Comparison of ENCODE assay signal across 7 cellular contexts in the genomic region with DNA sequence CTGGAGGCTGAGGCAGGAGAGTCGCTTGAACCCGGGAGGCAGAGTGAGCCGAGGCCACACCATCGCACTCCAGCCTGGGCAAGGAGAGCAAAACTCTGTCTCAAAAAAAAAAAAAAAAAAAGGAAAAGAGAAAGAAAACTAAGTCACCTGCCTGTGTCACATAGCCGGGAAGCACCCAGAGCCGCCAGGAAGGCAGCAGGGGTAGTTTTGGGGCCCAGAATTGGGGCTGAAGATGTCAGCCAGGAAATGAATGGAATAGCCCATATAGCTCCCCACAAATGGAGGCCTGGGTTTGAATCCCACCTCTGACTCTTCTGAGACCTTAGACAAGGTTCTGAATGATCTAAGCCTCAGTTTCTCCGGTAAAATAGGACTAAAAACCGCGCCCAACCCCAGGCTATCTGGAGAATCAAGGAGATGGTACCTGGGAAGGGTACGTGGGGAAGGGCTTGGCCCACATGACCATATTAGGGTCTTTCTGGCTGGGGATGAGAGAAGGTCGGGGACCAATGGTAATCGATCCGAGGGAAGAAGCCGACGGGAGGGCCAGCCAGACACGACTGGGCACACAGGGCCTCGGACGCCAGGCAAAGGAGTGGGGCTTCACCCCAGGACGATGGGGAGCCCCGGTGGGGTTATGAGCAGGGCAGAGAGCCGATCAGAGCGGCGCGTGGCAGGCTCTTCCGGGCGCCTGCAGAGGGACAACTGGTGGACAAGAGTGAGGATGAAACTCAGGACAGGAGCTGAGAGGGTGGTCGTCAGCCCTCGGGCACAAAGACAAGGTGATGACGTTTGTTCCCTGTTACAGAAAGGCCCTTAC. TPM values are rescaled to one million over a fixed set of nuclear protein-coding genes. Genes with fewer than 3 reads are reported as not detected.
DNase-seq lines count a peak whose midpoint lies in the region; ATAC-seq and TF ChIP-seq lines count a peak whose summit lies in the region.

No MANE protein-coding gene starts in this region.

- peak; percentile 12 for ATAC-seq in GM18519 (IDR thresholded peaks at IDR 0.05; ENCODE audit: low FRiP score, unreplicated experiment)
- no peak for ATAC-seq in GM18870 (IDR thresholded peaks at IDR 0.05; ENCODE audit: unreplicated experiment)

- H3K9ac ChIP-seq in mucosa of rectum (ENCODE audit: low read depth in 1 of 2, low read length in 2 of 2), result peak overlapping the region; percentile 49 to 56

- no peaks in the 10 kb centered on the region; the same call in none of the 2 replicates for H3K36me3 ChIP-seq in H7 (replicated peaks; ENCODE audit: control insufficient read depth, insufficient read depth, low read length)
- H3K36me3 ChIP-seq in mucosa of rectum (ENCODE audit: control insufficient read depth in 2 of 2, insufficient read depth in 2 of 2, low read length in 2 of 2), result no peaks in the 10 kb centered on the region

- peak overlapping the region; percentile 15 to 58 for H3K27ac ChIP-seq in coronary artery
- peak overlapping the region in 1 of 2 donors; percentile 38 for H3K27ac ChIP-seq in mucosa of rectum (ENCODE audit: low read depth in 2 of 2, low read length in 2 of 2)

- H3K27me3 ChIP-seq in H7 (ENCODE audit: control insufficient read depth, insufficient read depth, low read length) (peaks cover 35% of the 10 kb centered on the region), mucosa of rectum (ENCODE audit: control insufficient read depth in 2 of 2, insufficient read depth in 2 of 2, low read length in 2 of 2) (peaks cover 22 to 24% of the 10 kb centered on the region in 2 donors)

- DNase-seq in H7 (no peak), NCI-H69 (lab: John Stamatoyannopoulos, UW) (peak; percentile 66), coronary artery (ENCODE audit: low spot score) (peak; percentile 74), activated gamma-delta T cell treated with Interleukin-2 at 50 U/mL for 16 hours (no peak)

- peak overlapping the region; percentile 56 for H3K4me3 ChIP-seq in H7 (ENCODE audit: insufficient read depth, low read depth, low read length)
- peak overlapping the region; percentile 78 for H3K4me3 ChIP-seq in coronary artery
- H3K4me3 ChIP-seq in mucosa of rectum (ENCODE audit: low read length in 2 of 2), result peak overlapping the region; percentile 54 to 73

- no peaks in the 10 kb centered on the region for H3K9me3 ChIP-seq in mucosa of rectum (ENCODE audit: control insufficient read depth in 2 of 2, low read length in 2 of 2)

- TF ChIP-seq CTCF in coronary artery (IDR thresholded peaks at IDR 0.05), result no peak

- H3K4me1 ChIP-seq in mucosa of rectum (ENCODE audit: control insufficient read depth in 2 of 2, insufficient read depth in 2 of 2, low read length in 2 of 2), result peaks cover 14 to 25% of the 10 kb centered on the region in 2 donors

RNA-seq across cellular contexts. Expression of a gene that starts 14.4 kb away (rescaled TPM):
- 39.7 and 55.4 TPM in 2 replicates for total RNA-seq in H7 (2014; rRNA removed; shearing (Covaris generic))

RNA-seq across cellular contexts. Expression of a gene that starts 19.7 kb away (rescaled TPM):
- 4.3 and 7.4 TPM in 2 replicates for total RNA-seq in H7 (2014; rRNA removed; shearing (Covaris generic))

Comparison
In these comparisons a context has a peak if more than half of its experiments do, and no peak if none do; other contexts are left out.
1. DNase-seq: peak in NCI-H69 (single experiment) and coronary artery (single experiment); none in H7 (single experiment) and activated gamma-delta T cell treated with Interleukin-2 at 50 U/mL for 16 hours (single experiment).
2. Peak in every context shown above with its lines, with median percentiles within 50 percentile points of each other: H3K4me3 ChIP-seq.